Comparison of ENCODE assay signal across 1 cellular context in the genomic region with DNA sequence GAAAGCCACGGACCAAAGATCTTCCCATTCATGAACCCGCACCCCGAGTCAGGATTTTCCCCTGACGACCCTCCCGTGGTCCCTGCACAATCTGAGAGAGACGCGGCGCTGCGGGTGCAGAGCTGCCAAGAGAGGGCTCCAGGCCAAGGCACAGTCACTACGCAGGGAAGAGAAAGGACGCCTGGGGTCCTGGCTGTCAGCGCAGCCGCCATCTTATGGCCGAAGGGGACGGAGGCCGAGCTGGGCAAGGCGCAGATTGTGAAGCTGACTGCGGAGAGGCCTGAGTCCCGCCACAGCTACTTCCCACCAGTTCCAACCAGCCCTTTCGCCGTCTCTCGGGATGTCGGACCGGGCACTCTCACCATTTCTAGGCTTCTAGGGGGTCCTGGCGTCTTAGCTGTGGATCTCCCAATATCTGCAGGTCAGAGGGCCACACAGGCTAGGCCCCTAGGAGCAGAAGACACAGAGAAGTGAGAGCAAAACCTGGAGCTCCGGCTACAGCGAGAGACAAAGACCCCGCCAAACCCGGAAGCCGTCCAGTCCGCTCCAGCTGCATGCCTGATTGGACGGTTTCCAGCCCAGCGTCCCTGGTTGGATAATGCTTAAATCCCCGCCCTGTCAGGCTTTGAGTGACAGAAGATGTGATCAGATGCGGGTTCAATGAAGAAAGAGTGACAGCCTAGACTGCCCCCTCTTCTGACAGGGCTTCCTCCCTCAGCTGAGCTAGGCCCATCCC.
TF ChIP-seq lines count a peak whose summit lies in the region.

A gene (minus strand): TSS at position 515 of the 736 bp plus-strand sequence. CDS start 150 bp downstream, at position 365.

TF ChIP-seq in K562, 482 proteins besides CTCF, POLR2A, EP300 and RAD21 (continued from another document and continues in another):
- TF ChIP-seq, protein P1, sequence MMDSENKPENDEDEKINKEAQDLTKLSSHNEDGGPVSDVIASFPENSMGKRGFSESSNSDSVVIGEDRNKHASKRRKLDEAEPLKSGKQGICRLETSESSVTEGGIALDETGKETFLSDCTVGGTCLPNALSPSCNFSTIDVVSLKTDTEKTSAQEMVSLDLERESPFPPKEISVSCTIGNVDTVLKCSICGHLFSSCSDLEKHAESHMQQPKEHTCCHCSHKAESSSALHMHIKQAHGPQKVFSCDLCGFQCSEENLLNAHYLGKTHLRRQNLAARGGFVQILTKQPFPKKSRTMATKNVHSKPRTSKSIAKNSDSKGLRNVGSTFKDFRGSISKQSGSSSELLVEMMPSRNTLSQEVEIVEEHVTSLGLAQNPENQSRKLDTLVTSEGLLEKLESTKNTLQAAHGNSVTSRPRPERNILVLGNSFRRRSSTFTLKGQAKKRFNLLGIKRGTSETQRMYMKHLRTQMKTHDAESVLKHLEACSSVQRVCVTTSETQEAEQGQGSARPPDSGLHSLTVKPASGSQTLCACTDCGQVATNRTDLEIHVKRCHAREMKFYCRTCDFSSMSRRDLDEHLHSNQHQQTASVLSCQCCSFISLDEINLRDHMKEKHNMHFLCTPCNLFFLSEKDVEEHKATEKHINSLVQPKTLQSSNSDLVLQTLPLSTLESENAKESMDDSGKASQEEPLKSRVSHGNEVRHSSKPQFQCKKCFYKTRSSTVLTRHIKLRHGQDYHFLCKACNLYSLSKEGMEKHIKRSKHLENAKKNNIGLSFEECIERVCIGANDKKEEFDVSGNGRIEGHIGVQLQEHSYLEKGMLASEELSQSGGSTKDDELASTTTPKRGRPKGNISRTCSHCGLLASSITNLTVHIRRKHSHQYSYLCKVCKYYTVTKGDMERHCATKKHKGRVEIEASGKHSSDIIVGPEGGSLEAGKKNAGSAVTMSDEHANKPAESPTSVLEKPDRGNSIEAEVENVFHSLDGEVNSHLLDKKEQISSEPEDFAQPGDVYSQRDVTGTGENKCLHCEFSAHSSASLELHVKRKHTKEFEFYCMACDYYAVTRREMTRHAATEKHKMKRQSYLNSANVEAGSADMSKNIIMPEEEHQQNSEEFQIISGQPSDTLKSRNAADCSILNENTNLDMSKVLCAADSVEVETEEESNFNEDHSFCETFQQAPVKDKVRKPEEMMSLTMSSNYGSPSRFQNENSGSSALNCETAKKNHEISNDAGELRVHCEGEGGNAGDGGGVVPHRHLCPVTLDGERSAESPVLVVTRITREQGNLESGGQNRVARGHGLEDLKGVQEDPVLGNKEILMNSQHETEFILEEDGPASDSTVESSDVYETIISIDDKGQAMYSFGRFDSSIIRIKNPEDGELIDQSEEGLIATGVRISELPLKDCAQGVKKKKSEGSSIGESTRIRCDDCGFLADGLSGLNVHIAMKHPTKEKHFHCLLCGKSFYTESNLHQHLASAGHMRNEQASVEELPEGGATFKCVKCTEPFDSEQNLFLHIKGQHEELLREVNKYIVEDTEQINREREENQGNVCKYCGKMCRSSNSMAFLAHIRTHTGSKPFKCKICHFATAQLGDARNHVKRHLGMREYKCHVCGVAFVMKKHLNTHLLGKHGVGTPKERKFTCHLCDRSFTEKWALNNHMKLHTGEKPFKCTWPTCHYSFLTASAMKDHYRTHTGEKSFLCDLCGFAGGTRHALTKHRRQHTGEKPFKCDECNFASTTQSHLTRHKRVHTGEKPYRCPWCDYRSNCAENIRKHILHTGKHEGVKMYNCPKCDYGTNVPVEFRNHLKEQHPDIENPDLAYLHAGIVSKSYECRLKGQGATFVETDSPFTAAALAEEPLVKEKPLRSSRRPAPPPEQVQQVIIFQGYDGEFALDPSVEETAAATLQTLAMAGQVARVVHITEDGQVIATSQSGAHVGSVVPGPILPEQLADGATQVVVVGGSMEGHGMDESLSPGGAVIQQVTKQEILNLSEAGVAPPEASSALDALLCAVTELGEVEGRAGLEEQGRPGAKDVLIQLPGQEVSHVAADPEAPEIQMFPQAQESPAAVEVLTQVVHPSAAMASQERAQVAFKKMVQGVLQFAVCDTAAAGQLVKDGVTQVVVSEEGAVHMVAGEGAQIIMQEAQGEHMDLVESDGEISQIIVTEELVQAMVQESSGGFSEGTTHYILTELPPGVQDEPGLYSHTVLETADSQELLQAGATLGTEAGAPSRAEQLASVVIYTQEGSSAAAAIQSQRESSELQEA (IDR thresholded peaks at IDR 0.05; ENCODE audit: low read depth), result peak; percentile 90
- TF ChIP-seq TBL1XR1 (IDR thresholded peaks at IDR 0.05; ENCODE audit: low read length in 2 of 2), result no peak
- TF ChIP-seq ZNF184 (CRISPR knock-in tag; IDR thresholded peaks at IDR 0.05), result no peak
- no peak for TF ChIP-seq STAT5B (CRISPR knock-in tag; IDR thresholded peaks at IDR 0.05)
- no peak for TF ChIP-seq SRSF9 (IDR thresholded peaks at IDR 0.05; ENCODE audit: borderline replicate concordance, low read depth, low read length)
- TF ChIP-seq, protein P2, sequence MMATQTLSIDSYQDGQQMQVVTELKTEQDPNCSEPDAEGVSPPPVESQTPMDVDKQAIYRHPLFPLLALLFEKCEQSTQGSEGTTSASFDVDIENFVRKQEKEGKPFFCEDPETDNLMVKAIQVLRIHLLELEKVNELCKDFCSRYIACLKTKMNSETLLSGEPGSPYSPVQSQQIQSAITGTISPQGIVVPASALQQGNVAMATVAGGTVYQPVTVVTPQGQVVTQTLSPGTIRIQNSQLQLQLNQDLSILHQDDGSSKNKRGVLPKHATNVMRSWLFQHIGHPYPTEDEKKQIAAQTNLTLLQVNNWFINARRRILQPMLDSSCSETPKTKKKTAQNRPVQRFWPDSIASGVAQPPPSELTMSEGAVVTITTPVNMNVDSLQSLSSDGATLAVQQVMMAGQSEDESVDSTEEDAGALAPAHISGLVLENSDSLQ (IDR thresholded peaks at IDR 0.05), result peak; percentile 99
- TF ChIP-seq EZH2 (IDR thresholded peaks at IDR 0.05; ENCODE audit: borderline replicate concordance, low read depth, low read length), result no peak
- TF ChIP-seq MCM5 (IDR thresholded peaks at IDR 0.05; ENCODE audit: low read depth), result no peak
- peak; percentile 86 for TF ChIP-seq EP400 (IDR thresholded peaks at IDR 0.05)
- no peak for TF ChIP-seq CBX3 (IDR thresholded peaks at IDR 0.05; ENCODE audit: borderline replicate concordance in 1 of 2, low read length in 2 of 2)
- TF ChIP-seq ZNF695 (CRISPR knock-in tag; IDR thresholded peaks at IDR 0.05), result no peak
- no peak for TF ChIP-seq ZNF263 (CRISPR knock-in tag; IDR thresholded peaks at IDR 0.05; ENCODE audit: borderline replicate concordance)
- no peak for TF ChIP-seq ZNF408 (CRISPR knock-in tag; IDR thresholded peaks at IDR 0.05; ENCODE audit: low read depth)
- TF ChIP-seq MBD2 (IDR thresholded peaks at IDR 0.05; ENCODE audit: borderline replicate concordance, low read depth), result peak; percentile 77
- TF ChIP-seq, protein P3, sequence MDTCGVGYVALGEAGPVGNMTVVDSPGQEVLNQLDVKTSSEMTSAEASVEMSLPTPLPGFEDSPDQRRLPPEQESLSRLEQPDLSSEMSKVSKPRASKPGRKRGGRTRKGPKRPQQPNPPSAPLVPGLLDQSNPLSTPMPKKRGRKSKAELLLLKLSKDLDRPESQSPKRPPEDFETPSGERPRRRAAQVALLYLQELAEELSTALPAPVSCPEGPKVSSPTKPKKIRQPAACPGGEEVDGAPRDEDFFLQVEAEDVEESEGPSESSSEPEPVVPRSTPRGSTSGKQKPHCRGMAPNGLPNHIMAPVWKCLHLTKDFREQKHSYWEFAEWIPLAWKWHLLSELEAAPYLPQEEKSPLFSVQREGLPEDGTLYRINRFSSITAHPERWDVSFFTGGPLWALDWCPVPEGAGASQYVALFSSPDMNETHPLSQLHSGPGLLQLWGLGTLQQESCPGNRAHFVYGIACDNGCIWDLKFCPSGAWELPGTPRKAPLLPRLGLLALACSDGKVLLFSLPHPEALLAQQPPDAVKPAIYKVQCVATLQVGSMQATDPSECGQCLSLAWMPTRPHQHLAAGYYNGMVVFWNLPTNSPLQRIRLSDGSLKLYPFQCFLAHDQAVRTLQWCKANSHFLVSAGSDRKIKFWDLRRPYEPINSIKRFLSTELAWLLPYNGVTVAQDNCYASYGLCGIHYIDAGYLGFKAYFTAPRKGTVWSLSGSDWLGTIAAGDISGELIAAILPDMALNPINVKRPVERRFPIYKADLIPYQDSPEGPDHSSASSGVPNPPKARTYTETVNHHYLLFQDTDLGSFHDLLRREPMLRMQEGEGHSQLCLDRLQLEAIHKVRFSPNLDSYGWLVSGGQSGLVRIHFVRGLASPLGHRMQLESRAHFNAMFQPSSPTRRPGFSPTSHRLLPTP (IDR thresholded peaks at IDR 0.05; ENCODE audit: borderline replicate concordance, extremely low read depth, insufficient read length), result no peak
- TF ChIP-seq ZNF57 (CRISPR knock-in tag; IDR thresholded peaks at IDR 0.05), result no peak
- no peak for TF ChIP-seq MAFK (IDR thresholded peaks at IDR 0.05; ENCODE audit: low read length)
- TF ChIP-seq ZNF431 (CRISPR knock-in tag; IDR thresholded peaks at IDR 0.05), result no peak
- TF ChIP-seq POLR2G (IDR thresholded peaks at IDR 0.05; ENCODE audit: low read depth, low read length), result peak; percentile 82
- no peak for TF ChIP-seq BMI1 (IDR thresholded peaks at IDR 0.05; ENCODE audit: low read length)
- TF ChIP-seq IFI16 (CRISPR knock-in tag; IDR thresholded peaks at IDR 0.05), result no peak
- TF ChIP-seq ZNF384 (IDR thresholded peaks at IDR 0.05; ENCODE audit: low read depth, low read length), result no peak
- no peak for TF ChIP-seq SMAD3 (CRISPR knock-in tag; conservative IDR thresholded peaks at IDR 0.05)
- TF ChIP-seq, protein P4, sequence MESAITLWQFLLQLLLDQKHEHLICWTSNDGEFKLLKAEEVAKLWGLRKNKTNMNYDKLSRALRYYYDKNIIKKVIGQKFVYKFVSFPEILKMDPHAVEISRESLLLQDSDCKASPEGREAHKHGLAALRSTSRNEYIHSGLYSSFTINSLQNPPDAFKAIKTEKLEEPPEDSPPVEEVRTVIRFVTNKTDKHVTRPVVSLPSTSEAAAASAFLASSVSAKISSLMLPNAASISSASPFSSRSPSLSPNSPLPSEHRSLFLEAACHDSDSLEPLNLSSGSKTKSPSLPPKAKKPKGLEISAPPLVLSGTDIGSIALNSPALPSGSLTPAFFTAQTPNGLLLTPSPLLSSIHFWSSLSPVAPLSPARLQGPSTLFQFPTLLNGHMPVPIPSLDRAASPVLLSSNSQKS (CRISPR knock-in tag; IDR thresholded peaks at IDR 0.05), result no peak
- TF ChIP-seq, protein P5, sequence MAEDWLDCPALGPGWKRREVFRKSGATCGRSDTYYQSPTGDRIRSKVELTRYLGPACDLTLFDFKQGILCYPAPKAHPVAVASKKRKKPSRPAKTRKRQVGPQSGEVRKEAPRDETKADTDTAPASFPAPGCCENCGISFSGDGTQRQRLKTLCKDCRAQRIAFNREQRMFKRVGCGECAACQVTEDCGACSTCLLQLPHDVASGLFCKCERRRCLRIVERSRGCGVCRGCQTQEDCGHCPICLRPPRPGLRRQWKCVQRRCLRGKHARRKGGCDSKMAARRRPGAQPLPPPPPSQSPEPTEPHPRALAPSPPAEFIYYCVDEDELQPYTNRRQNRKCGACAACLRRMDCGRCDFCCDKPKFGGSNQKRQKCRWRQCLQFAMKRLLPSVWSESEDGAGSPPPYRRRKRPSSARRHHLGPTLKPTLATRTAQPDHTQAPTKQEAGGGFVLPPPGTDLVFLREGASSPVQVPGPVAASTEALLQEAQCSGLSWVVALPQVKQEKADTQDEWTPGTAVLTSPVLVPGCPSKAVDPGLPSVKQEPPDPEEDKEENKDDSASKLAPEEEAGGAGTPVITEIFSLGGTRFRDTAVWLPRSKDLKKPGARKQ (CRISPR knock-in tag; IDR thresholded peaks at IDR 0.05), result no peak
- no peak for TF ChIP-seq NCOA2 (IDR thresholded peaks at IDR 0.05; ENCODE audit: partially characterized antibody in 2 of 2)
- peak; percentile 84 for TF ChIP-seq ELF4 (CRISPR knock-in tag; IDR thresholded peaks at IDR 0.05)
- no peak; the same call in 1 of the 2 replicates for TF ChIP-seq ELF2 (CRISPR knock-in tag; IDR thresholded peaks at IDR 0.05)
- TF ChIP-seq DPF2 (IDR thresholded peaks at IDR 0.05), result no peak
- no peak for TF ChIP-seq FUS (optimal IDR thresholded peaks at IDR 0.05; ENCODE audit: low read depth, low read length)
- TF ChIP-seq, protein P6, sequence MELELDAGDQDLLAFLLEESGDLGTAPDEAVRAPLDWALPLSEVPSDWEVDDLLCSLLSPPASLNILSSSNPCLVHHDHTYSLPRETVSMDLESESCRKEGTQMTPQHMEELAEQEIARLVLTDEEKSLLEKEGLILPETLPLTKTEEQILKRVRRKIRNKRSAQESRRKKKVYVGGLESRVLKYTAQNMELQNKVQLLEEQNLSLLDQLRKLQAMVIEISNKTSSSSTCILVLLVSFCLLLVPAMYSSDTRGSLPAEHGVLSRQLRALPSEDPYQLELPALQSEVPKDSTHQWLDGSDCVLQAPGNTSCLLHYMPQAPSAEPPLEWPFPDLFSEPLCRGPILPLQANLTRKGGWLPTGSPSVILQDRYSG (tag; conservative IDR thresholded peaks at IDR 0.05; ENCODE audit: low read depth), result no peak
- TF ChIP-seq MED1 (CRISPR knock-in tag; IDR thresholded peaks at IDR 0.05; ENCODE audit: borderline replicate concordance), result no peak
- TF ChIP-seq, protein P7, sequence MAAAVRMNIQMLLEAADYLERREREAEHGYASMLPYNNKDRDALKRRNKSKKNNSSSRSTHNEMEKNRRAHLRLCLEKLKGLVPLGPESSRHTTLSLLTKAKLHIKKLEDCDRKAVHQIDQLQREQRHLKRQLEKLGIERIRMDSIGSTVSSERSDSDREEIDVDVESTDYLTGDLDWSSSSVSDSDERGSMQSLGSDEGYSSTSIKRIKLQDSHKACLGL (CRISPR knock-in tag; IDR thresholded peaks at IDR 0.05; ENCODE audit: borderline replicate concordance, poor library complexity, severe bottlenecking), result no peak
- TF ChIP-seq TCF7 (IDR thresholded peaks at IDR 0.05; ENCODE audit: borderline replicate concordance), result no peak
- 0 out of 2 replicates have a peak, but pooled peaks have one; percentile 18 for TF ChIP-seq NCOA1 (IDR thresholded peaks at IDR 0.05; ENCODE audit: low read depth)
- TF ChIP-seq RUNX1 (IDR thresholded peaks at IDR 0.05; ENCODE audit: low read depth), result no peak
- no peak for TF ChIP-seq FOXJ2 (tag; IDR thresholded peaks at IDR 0.05)
- no peak for TF ChIP-seq ZNF436 (CRISPR knock-in tag; IDR thresholded peaks at IDR 0.05)
- TF ChIP-seq RB1 (IDR thresholded peaks at IDR 0.05; ENCODE audit: low read depth), result no peak
- no peak for TF ChIP-seq PRPF4 (IDR thresholded peaks at IDR 0.05; ENCODE audit: insufficient read depth, low read depth, low read length, poor library complexity, severe bottlenecking)
- TF ChIP-seq U2AF1 (optimal IDR thresholded peaks at IDR 0.05; ENCODE audit: low read depth, low read length), result no peak
- TF ChIP-seq, protein P8, sequence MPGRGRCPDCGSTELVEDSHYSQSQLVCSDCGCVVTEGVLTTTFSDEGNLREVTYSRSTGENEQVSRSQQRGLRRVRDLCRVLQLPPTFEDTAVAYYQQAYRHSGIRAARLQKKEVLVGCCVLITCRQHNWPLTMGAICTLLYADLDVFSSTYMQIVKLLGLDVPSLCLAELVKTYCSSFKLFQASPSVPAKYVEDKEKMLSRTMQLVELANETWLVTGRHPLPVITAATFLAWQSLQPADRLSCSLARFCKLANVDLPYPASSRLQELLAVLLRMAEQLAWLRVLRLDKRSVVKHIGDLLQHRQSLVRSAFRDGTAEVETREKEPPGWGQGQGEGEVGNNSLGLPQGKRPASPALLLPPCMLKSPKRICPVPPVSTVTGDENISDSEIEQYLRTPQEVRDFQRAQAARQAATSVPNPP (IDR thresholded peaks at IDR 0.05; ENCODE audit: borderline replicate concordance, insufficient read depth, insufficient read length), result no peak
- peak; percentile 87 for TF ChIP-seq RBFOX2 (IDR thresholded peaks at IDR 0.05; ENCODE audit: low read depth, low read length)
- no peak for TF ChIP-seq POLR3A (IDR thresholded peaks at IDR 0.05; ENCODE audit: borderline replicate concordance, extremely low read depth, insufficient read depth, insufficient read length)
